Comparison of ENCODE assay signal across 33 cellular contexts in the genomic region with DNA sequence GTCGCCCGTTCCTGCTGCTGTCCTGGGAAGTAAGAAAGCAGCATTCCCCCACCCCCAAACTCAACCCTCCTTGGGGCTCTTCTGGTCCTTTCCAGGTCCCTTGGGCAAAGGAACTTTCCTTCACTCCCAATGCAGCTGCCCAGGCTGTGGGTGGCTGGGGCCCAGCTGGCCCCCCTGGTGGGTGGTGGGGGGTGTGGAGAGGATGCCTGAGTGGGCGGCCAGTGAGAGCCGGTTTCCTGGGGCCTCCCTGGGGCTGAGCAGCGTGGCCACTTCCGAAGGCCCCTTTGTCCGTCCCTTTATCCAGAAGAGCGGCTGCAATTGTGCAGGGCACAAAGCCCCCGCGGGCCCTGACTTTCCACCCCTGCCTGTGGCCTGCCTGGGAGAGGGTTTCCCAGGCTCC.
"Had no signal": no experiment of that assay in that cellular context is flagged by ENCODE, and none has a peak within 500 bp of the region (broad histone marks: within the 10 kb centered on the region; RNA-seq: fewer than 3 reads in every experiment).

No MANE protein-coding gene starts in this region.

- H3K27ac ChIP-seq: adrenal gland, brain microvascular endothelial cell, breast epithelium, VCaP had no signal

- H3K27ac Mint-ChIP-seq: activated B cell treated with CpG ODN at 0.5 μM for 24 hours; activated CD4-positive, alpha-beta memory T cell treated with anti-CD3 and anti-CD28 coated beads for 36 hours; activated CD4-positive, alpha-beta T cell treated with anti-CD3 and anti-CD28 coated beads, Interleukin-2, amount 10 ng/mL, durations not matched to agents 24 days and 14 days; activated CD8-positive, alpha-beta T cell treated with anti-CD3 and anti-CD28 coated beads for 36 hours; activated naive CD4-positive, alpha-beta T cell treated with anti-CD3 and anti-CD28 coated beads for 36 hours; activated naive CD4-positive, alpha-beta T cell treated with anti-CD3 and anti-CD28 coated beads, Interleukin-2, amount 50 U/mL, for 72 hours; activated naive CD8-positive, alpha-beta T cell treated with anti-CD3 and anti-CD28 coated beads for 36 hours; activated T-cell treated with anti-CD3 and anti-CD28 coated beads, Interleukin-2, amount 50 U/mL, for 72 hours; activated T-helper 1 cell treated with anti-CD3 and anti-CD28 coated beads, Interleukin-12 subunit alpha, Interleukin-12 subunit beta, Interleukin-2, Interleukin-4 antibody, amounts not matched to agents 30 ng/mL and 10 ng/mL and 1 ng/mL, durations not matched to agents 14 hours and 24 hours and 36 hours; activated T-helper 17 cell treated with anti-CD3 and anti-CD28 coated beads, Interleukin-2, amount 50 U/mL, for 72 hours; T-cell; T-helper 17 cell; T-helper 2 cell treated with Interferon-gamma antibody and Interleukin-4, amounts not matched to agents 5 μg/mL and 100 μg/mL, for 36 hours had no signal

- H3K4me1 ChIP-seq: breast epithelium had no signal

- H3K4me3 ChIP-seq: adrenal gland, breast epithelium had no signal

- H3K9me3 ChIP-seq: adrenal gland, breast epithelium had no signal

- DNase-seq: activated B cell treated with CpG ODN at 0.5 μM for 24 hours; activated CD4-positive, alpha-beta memory T cell treated with anti-CD3 and anti-CD28 coated beads for 36 hours; activated CD4-positive, alpha-beta T cell treated with anti-CD3 and anti-CD28 coated beads for 4 hours; activated CD4-positive, alpha-beta T cell treated with anti-CD3 and anti-CD28 coated beads, Interleukin-2, amount 10 ng/mL, durations not matched to agents 24 days and 14 days; activated CD4-positive, alpha-beta T cell treated with anti-CD3 and anti-CD28 coated beads, Interleukin-2, amount 50 U/mL, for 1 hour; activated CD4-positive, alpha-beta T cell treated with anti-CD3 and anti-CD28 coated beads, Interleukin-2, amount 50 U/mL, for 4 hours; activated CD4-positive, CD25-positive, alpha-beta regulatory T cell treated with anti-CD3 and anti-CD28 coated beads, Interleukin-2, amount 50 U/mL, for 72 hours; activated CD8-positive, alpha-beta memory T cell treated with anti-CD3 and anti-CD28 coated beads, Interleukin-2, amount 50 U/mL, for 4 hours; activated CD8-positive, alpha-beta T cell treated with anti-CD3 and anti-CD28 coated beads for 36 hours; activated effector memory CD4-positive, alpha-beta T cell treated with anti-CD3 and anti-CD28 coated beads, Interleukin-2, amount 50 U/mL, for 16 hours; activated gamma-delta T cell treated with Interleukin-2 at 50 U/mL for 16 hours; activated naive CD4-positive, alpha-beta T cell; activated naive CD4-positive, alpha-beta T cell treated with anti-CD3 and anti-CD28 coated beads for 36 hours; activated naive CD4-positive, alpha-beta T cell treated with anti-CD3 and anti-CD28 coated beads, Interleukin-2, amount 50 U/mL, for 16 hours; activated naive CD8-positive, alpha-beta T cell treated with anti-CD3 and anti-CD28 coated beads for 36 hours; activated T-cell treated with anti-CD3 and anti-CD28 coated beads for 4 hours; activated T-cell treated with anti-CD3 and anti-CD28 coated beads, Interleukin-2, amount 50 U/mL, for 1 hour; activated T-cell treated with anti-CD3 and anti-CD28 coated beads, Interleukin-2, amount 50 U/mL, for 4 hours; activated T-cell treated with anti-CD3 and anti-CD28 coated beads, Interleukin-2, amount 50 U/mL, for 72 hours; adrenal gland; amniotic stem cell; aorta; brain microvascular endothelial cell; central memory CD4-positive, alpha-beta T cell; T-cell; T-helper 17 cell; T-helper 9 cell had no signal

- H3K36me3 ChIP-seq: adrenal gland, brain microvascular endothelial cell, breast epithelium had no signal

- H3K36me3 Mint-ChIP-seq: activated CD4-positive, alpha-beta memory T cell treated with anti-CD3 and anti-CD28 coated beads for 36 hours; activated naive CD4-positive, alpha-beta T cell treated with anti-CD3 and anti-CD28 coated beads, Interleukin-2, amount 50 U/mL, for 72 hours; activated naive CD8-positive, alpha-beta T cell treated with anti-CD3 and anti-CD28 coated beads for 36 hours; T-cell had no signal

- ATAC-seq: activated CD8-positive, alpha-beta T cell treated with anti-CD3 and anti-CD28 coated beads for 36 hours; activated naive CD4-positive, alpha-beta T cell treated with anti-CD3 and anti-CD28 coated beads, Interleukin-2, amount 50 U/mL, for 72 hours; activated T-cell treated with anti-CD3 and anti-CD28 coated beads, Interleukin-2, amount 50 U/mL, for 4 hours; activated T-cell treated with anti-CD3 and anti-CD28 coated beads, Interleukin-2, amount 50 U/mL, for 72 hours; activated T-helper 17 cell treated with anti-CD3 and anti-CD28 coated beads, Interleukin-2, amount 50 U/mL, for 72 hours; T-cell; T-helper 17 cell had no signal

- H3K9me3 Mint-ChIP-seq: activated B cell treated with CpG ODN at 0.5 μM for 24 hours; activated CD4-positive, alpha-beta memory T cell treated with anti-CD3 and anti-CD28 coated beads for 36 hours; activated CD4-positive, alpha-beta T cell treated with anti-CD3 and anti-CD28 coated beads, Interleukin-2, amount 10 ng/mL, durations not matched to agents 24 days and 14 days; activated CD8-positive, alpha-beta T cell treated with anti-CD3 and anti-CD28 coated beads for 36 hours; activated naive CD4-positive, alpha-beta T cell treated with anti-CD3 and anti-CD28 coated beads for 36 hours; activated naive CD4-positive, alpha-beta T cell treated with anti-CD3 and anti-CD28 coated beads, Interleukin-2, amount 50 U/mL, for 72 hours; activated naive CD8-positive, alpha-beta T cell treated with anti-CD3 and anti-CD28 coated beads for 36 hours; activated T-cell treated with anti-CD3 and anti-CD28 coated beads, Interleukin-2, amount 50 U/mL, for 4 hours; activated T-cell treated with anti-CD3 and anti-CD28 coated beads, Interleukin-2, amount 50 U/mL, for 72 hours; activated T-helper 1 cell treated with anti-CD3 and anti-CD28 coated beads, Interleukin-12 subunit alpha, Interleukin-12 subunit beta, Interleukin-2, Interleukin-4 antibody, amounts not matched to agents 30 ng/mL and 10 ng/mL and 1 ng/mL, durations not matched to agents 14 hours and 24 hours and 36 hours; activated T-helper 17 cell treated with anti-CD3 and anti-CD28 coated beads, Interleukin-2, amount 50 U/mL, for 72 hours; T-cell; T-helper 2 cell treated with Interferon-gamma antibody and Interleukin-4, amounts not matched to agents 5 μg/mL and 100 μg/mL, for 36 hours had no signal

- H3K4me3 Mint-ChIP-seq: activated B cell treated with CpG ODN at 0.5 μM for 24 hours; activated CD4-positive, alpha-beta memory T cell treated with anti-CD3 and anti-CD28 coated beads for 36 hours; activated CD4-positive, alpha-beta T cell treated with anti-CD3 and anti-CD28 coated beads, Interleukin-2, amount 10 ng/mL, durations not matched to agents 24 days and 14 days; activated CD8-positive, alpha-beta T cell treated with anti-CD3 and anti-CD28 coated beads for 36 hours; activated naive CD4-positive, alpha-beta T cell treated with anti-CD3 and anti-CD28 coated beads for 36 hours; activated naive CD8-positive, alpha-beta T cell treated with anti-CD3 and anti-CD28 coated beads for 36 hours; activated T-cell treated with anti-CD3 and anti-CD28 coated beads, Interleukin-2, amount 50 U/mL, for 4 hours; activated T-cell treated with anti-CD3 and anti-CD28 coated beads, Interleukin-2, amount 50 U/mL, for 72 hours; activated T-helper 1 cell treated with anti-CD3 and anti-CD28 coated beads, Interleukin-12 subunit alpha, Interleukin-12 subunit beta, Interleukin-2, Interleukin-4 antibody, amounts not matched to agents 30 ng/mL and 10 ng/mL and 1 ng/mL, durations not matched to agents 14 hours and 24 hours and 36 hours; activated T-helper 17 cell treated with anti-CD3 and anti-CD28 coated beads, Interleukin-2, amount 50 U/mL, for 72 hours; T-cell; T-helper 17 cell; T-helper 2 cell treated with Interferon-gamma antibody and Interleukin-4, amounts not matched to agents 5 μg/mL and 100 μg/mL, for 36 hours had no signal
